In the genomic region with DNA sequence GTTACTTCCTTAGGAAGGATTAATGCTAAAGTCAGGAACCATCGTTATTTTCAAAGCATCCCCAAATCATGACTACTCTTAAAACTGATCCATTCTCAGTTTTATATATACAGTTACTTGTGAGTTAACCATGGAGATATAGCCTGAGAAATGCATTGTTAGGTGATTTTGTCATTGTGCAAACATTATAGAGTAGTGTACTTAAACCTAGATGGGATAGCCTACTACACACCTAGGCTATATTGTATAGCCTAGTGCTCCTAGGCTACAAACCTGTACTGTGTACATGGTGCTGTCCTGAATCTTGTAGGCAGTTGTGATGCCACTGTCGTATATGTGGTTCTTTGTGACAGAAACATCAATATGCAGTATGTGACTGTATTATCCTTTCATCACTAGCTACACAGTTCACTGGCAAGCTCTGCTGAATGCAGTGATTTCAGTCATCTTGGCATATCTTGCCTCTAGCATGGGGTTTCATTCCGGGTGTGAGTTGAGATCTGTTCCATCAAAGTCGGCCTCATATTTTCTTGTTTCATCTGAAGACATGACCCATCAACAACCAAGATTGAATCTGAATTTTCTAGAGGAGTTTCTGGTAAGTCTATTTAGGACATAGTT, we compare ENCODE assay signal across 15 cellular contexts.
"Had no signal": no experiment of that assay in that cellular context is flagged by ENCODE, and none has a peak within 500 bp of the region (broad histone marks: within the 10 kb centered on the region; RNA-seq: fewer than 3 reads in every experiment).

No MANE protein-coding gene starts in this region.

- ATAC-seq: activated CD8-positive, alpha-beta T cell treated with anti-CD3 and anti-CD28 coated beads for 36 hours; body of pancreas; naive thymus-derived CD8-positive, alpha-beta T cell; right cardiac atrium; stimulated activated naive CD8-positive, alpha-beta T cell treated with anti-CD3 and anti-CD28 coated beads, Interleukin-15, Interleukin-2, amounts not matched to agents 100 U/mL and 50 U/mL, for 24 hours had no signal

- H3K4me1 ChIP-seq: body of pancreas, suprapubic skin had no signal

- H3K36me3 ChIP-seq: suprapubic skin had no signal

- H3K9me3 ChIP-seq: body of pancreas, suprapubic skin had no signal

- H3K4me3 ChIP-seq: body of pancreas, suprapubic skin had no signal

- H3K27me3 ChIP-seq: body of pancreas, foreskin keratinocyte, suprapubic skin had no signal

- H3K27me3 Mint-ChIP-seq: activated B cell treated with CpG ODN at 0.5 μM for 24 hours; activated CD8-positive, alpha-beta T cell treated with anti-CD3 and anti-CD28 coated beads for 36 hours; dendritic cell treated with granulocyte-macrophage colony-stimulating factor and Interleukin-4, amounts not matched to agents 40 ng/mL and 50 ng/mL, for 4 days; naive thymus-derived CD8-positive, alpha-beta T cell; progenitor cell of endocrine pancreas had no signal

- H3K9me3 Mint-ChIP-seq: activated B cell treated with CpG ODN at 0.5 μM for 24 hours; activated T-cell treated with anti-CD3 and anti-CD28 coated beads, Interleukin-2, amount 50 U/mL, for 4 hours; dendritic cell treated with granulocyte-macrophage colony-stimulating factor and Interleukin-4, amounts not matched to agents 40 ng/mL and 50 ng/mL, for 4 days had no signal

- H3K27ac Mint-ChIP-seq: activated B cell treated with CpG ODN at 0.5 μM for 24 hours; activated CD8-positive, alpha-beta T cell treated with anti-CD3 and anti-CD28 coated beads for 36 hours; dendritic cell treated with granulocyte-macrophage colony-stimulating factor and Interleukin-4, amounts not matched to agents 40 ng/mL and 50 ng/mL, for 4 days; naive thymus-derived CD8-positive, alpha-beta T cell; progenitor cell of endocrine pancreas had no signal

- H3K4me3 Mint-ChIP-seq: activated B cell treated with CpG ODN at 0.5 μM for 24 hours; activated CD8-positive, alpha-beta T cell treated with anti-CD3 and anti-CD28 coated beads for 36 hours; activated T-cell treated with anti-CD3 and anti-CD28 coated beads, Interleukin-2, amount 50 U/mL, for 4 hours; dendritic cell treated with granulocyte-macrophage colony-stimulating factor and Interleukin-4, amounts not matched to agents 40 ng/mL and 50 ng/mL, for 4 days; naive thymus-derived CD8-positive, alpha-beta T cell had no signal

- DNase-seq: activated B cell treated with CpG ODN at 0.5 μM for 24 hours; activated CD4-positive, alpha-beta T cell treated with anti-CD3 and anti-CD28 coated beads for 48 hours; activated effector memory CD4-positive, alpha-beta T cell treated with Interleukin-2 at 50 U/mL for 16 hours; activated naive CD4-positive, alpha-beta T cell treated with anti-CD3 and anti-CD28 coated beads, Interleukin-2, amount 50 U/mL, for 16 hours; activated T-cell treated with anti-CD3 and anti-CD28 coated beads, Interleukin-2, amount 50 U/mL, for 4 hours; body of pancreas; effector memory CD4-positive, alpha-beta T cell; naive thymus-derived CD8-positive, alpha-beta T cell; right cardiac atrium had no signal

- H3K27ac ChIP-seq: body of pancreas, foreskin keratinocyte, suprapubic skin had no signal
